Comparison of ENCODE assay signal across 12 cellular contexts in genomic region chr3:172592898-172593669, GRCh38.
DNase-seq lines count a peak whose midpoint lies in the region; ATAC-seq and TF ChIP-seq lines count a peak whose summit lies in the region.
"Had no signal": no experiment of that assay in that cellular context is flagged by ENCODE, and none has a peak within 500 bp of the region (broad histone marks: within the 10 kb centered on the region; RNA-seq: fewer than 3 reads in every experiment).

No MANE protein-coding gene starts in this region.

- H3K9me3 ChIP-seq in parathyroid adenoma (ENCODE audit: control insufficient read depth, low read length) = no peaks in the 10 kb centered on the region
- H3K9me3 ChIP-seq: body of pancreas, right atrium auricular region had no signal

- no peak for ATAC-seq in activated naive CD4-positive, alpha-beta T cell treated with anti-CD3 and anti-CD28 coated beads, Interleukin-2, amount 50 U/mL, for 72 hours
- no peak for ATAC-seq in SK-N-SH treated with all-trans-retinoic acid at 6 μM for 48 hours
- ATAC-seq: body of pancreas had no signal

- H3K27ac ChIP-seq in parathyroid adenoma = peak overlapping the region; percentile 3

- DNase-seq in Daoy (ENCODE audit: low read depth) = peak; percentile 32
- DNase-seq in NB4 (ENCODE audit: low read depth) = peak; percentile 16
- no peak for DNase-seq in activated naive CD4-positive, alpha-beta T cell treated with anti-CD3 and anti-CD28 coated beads, Interleukin-2, amount 50 U/mL, for 72 hours (ENCODE audit: low spot score in 2 of 2)
- DNase-seq in DMS79 treated with DMSO at 0.1 percent for 48 hours (lab: John Stamatoyannopoulos, UW) = no peak
- DNase-seq in posterior cingulate gyrus = no peak
- DNase-seq: body of pancreas, COR-L47, islet precursor cell, NCI-H2029 had no signal

- H3K9ac ChIP-seq in parathyroid adenoma = no peak overlapping the region

- peaks cover 14 to 19% of the 10 kb centered on the region in 2 donors for H3K9me3 Mint-ChIP-seq in activated naive CD4-positive, alpha-beta T cell treated with anti-CD3 and anti-CD28 coated beads, Interleukin-2, amount 50 U/mL, for 72 hours

- no peaks in the 10 kb centered on the region for H3K27me3 ChIP-seq in parathyroid adenoma (ENCODE audit: control insufficient read depth, insufficient read depth, low read length)
- H3K27me3 ChIP-seq: body of pancreas, right atrium auricular region had no signal

- no peak for TF ChIP-seq POLR2A in NB4 (IDR thresholded peaks at IDR 0.05; ENCODE audit: extremely low read depth, insufficient read length)

- TF ChIP-seq CTCF in NB4 (IDR thresholded peaks at IDR 0.05; ENCODE audit: low read depth, low read length) (no peak), parathyroid adenoma (IDR thresholded peaks at IDR 0.05) (no peak)

- H3K36me3 Mint-ChIP-seq in activated naive CD4-positive, alpha-beta T cell treated with anti-CD3 and anti-CD28 coated beads, Interleukin-2, amount 50 U/mL, for 72 hours = peaks cover 28 to 37% of the 10 kb centered on the region in 2 donors

- H2AFZ ChIP-seq in parathyroid adenoma = no peak overlapping the region

- peaks cover 16% of the 10 kb centered on the region for H3K4me1 ChIP-seq in parathyroid adenoma

- peak overlapping the region; percentile 87 to 96 for H3K27ac Mint-ChIP-seq in activated naive CD4-positive, alpha-beta T cell treated with anti-CD3 and anti-CD28 coated beads, Interleukin-2, amount 50 U/mL, for 72 hours

- no peaks in the 10 kb centered on the region for H3K79me2 ChIP-seq in parathyroid adenoma

- H3K4me2 ChIP-seq in parathyroid adenoma (ENCODE audit: low read length) = no peak overlapping the region

- intact Hi-C loops in posterior cingulate gyrus (cut with DNase I) = no loop called here

- H3K4me3 ChIP-seq in NB4 (ENCODE audit: low read depth, low read length) (no peak overlapping the region), parathyroid adenoma (ENCODE audit: low read depth, low read length) (no peak overlapping the region)
- H3K4me3 ChIP-seq: body of pancreas, right atrium auricular region had no signal

- H3K36me3 ChIP-seq in parathyroid adenoma (ENCODE audit: control insufficient read depth, insufficient read depth, low read length) = no peaks in the 10 kb centered on the region
- H3K36me3 ChIP-seq: right atrium auricular region had no signal

TF ChIP-seq in SK-N-SH treated with all-trans-retinoic acid at 6 μM for 48 hours, 23 proteins besides CTCF, POLR2A, EP300 and RAD21:
- TF ChIP-seq ZFP3 (CRISPR knock-in tag; IDR thresholded peaks at IDR 0.05) (no peak), ZNF70 (CRISPR knock-in tag; IDR thresholded peaks at IDR 0.05) (no peak), PATZ1 (CRISPR knock-in tag; IDR thresholded peaks at IDR 0.05; ENCODE audit: borderline replicate concordance) (no peak), CSDC2 (CRISPR knock-in tag; IDR thresholded peaks at IDR 0.05) (no peak), RARB (CRISPR knock-in tag; IDR thresholded peaks at IDR 0.05) (no peak), ISL1 (CRISPR knock-in tag; IDR thresholded peaks at IDR 0.05) (no peak), TOX (CRISPR knock-in tag; IDR thresholded peaks at IDR 0.05; ENCODE audit: borderline replicate concordance) (no peak), GLIS3 (CRISPR knock-in tag; IDR thresholded peaks at IDR 0.05) (no peak), CSRNP3 (CRISPR knock-in tag; IDR thresholded peaks at IDR 0.05) (no peak), ZFP30 (CRISPR knock-in tag; IDR thresholded peaks at IDR 0.05) (no peak), PPARA (CRISPR knock-in tag; IDR thresholded peaks at IDR 0.05; ENCODE audit: borderline replicate concordance) (no peak), ARNTL (CRISPR knock-in tag; IDR thresholded peaks at IDR 0.05; ENCODE audit: borderline replicate concordance, low read depth) (no peak), ZNF8 (CRISPR knock-in tag; IDR thresholded peaks at IDR 0.05) (no peak), TSHZ2 (CRISPR knock-in tag; IDR thresholded peaks at IDR 0.05) (no peak)
TF ChIP-seq in SK-N-SH treated with all-trans-retinoic acid at 6 μM for 48 hours: peak in this region for 0.

Comparison
In these comparisons a context has a peak if more than half of its experiments do, and no peak if none do; other contexts are left out.
1. DNase-seq: peak in Daoy (single experiment) and NB4 (single experiment); none in activated naive CD4-positive, alpha-beta T cell treated with anti-CD3 and anti-CD28 coated beads, Interleukin-2, amount 50 U/mL, for 72 hours (0 of 2), DMS79 treated with DMSO at 0.1 percent for 48 hours (single experiment) and posterior cingulate gyrus (0 of 10).